Comparison of ENCODE assay signal across 1 cellular context in genomic region chr20:48686238-48687096, GRCh38.
TF ChIP-seq lines count a peak whose summit lies in the region.

No MANE protein-coding gene starts in this region.

TF ChIP-seq in SK-N-SH, 30 proteins besides CTCF, POLR2A, EP300 and RAD21 (continued from another document):
- no peak for TF ChIP-seq REST (IDR thresholded peaks at IDR 0.05; ENCODE audit: low read depth, low read length)
- no peak for TF ChIP-seq USF1 (IDR thresholded peaks at IDR 0.05; ENCODE audit: borderline replicate concordance, low read depth)
- no peak for TF ChIP-seq USF2 (IDR thresholded peaks at IDR 0.05; ENCODE audit: borderline replicate concordance, low read depth, low read length)
- TF ChIP-seq GATA2 (CRISPR knock-in tag; IDR thresholded peaks at IDR 0.05): peak; percentile 75
- TF ChIP-seq GABPA (IDR thresholded peaks at IDR 0.05; ENCODE audit: low read depth): no peak
